ENCODE assay signal across 11 cellular contexts in the genomic region with DNA sequence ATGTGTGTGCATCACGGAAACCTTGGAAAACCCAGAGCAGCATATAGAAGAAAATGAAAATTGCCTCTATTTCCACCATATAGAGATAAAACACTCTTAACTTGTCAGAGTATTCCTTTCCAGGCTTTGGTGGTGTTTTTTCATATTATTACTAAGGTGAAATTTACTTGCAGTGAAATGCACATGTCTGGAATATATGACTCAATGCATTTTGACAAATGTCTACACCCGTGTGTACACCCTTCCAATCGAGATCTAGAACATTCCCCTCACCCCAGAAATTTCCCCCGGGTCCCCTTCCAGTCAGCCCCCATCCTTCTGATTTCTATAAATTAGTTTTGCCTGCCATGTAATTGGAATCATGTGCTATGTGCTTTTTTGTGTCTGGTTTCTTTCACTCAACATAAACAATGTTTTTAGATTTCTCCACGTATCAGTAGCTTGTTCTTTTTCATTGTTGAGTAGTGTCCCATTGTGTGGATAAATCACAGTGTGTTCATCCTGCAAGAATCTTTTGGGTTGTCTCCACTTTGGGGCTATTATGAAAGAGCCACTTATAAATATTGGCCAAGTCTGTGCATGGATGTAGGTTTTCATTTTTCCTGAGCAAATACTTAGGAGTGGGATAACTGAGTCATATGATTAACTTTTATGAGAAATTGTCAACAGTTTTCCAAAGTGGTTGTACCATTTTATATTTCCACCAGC.
"Had no signal": no experiment of that assay in that cellular context is flagged by ENCODE, and none has a peak within 500 bp of the region (broad histone marks: within the 10 kb centered on the region; RNA-seq: fewer than 3 reads in every experiment).

No MANE protein-coding gene starts in this region.

- H3K27me3 Mint-ChIP-seq: central memory CD8-positive, alpha-beta T cell; naive B cell had no signal

- H3K4me3 ChIP-seq: body of pancreas, lower lobe of right lung, right atrium auricular region, skin epidermis, suprapubic skin had no signal

- H3K9me3 Mint-ChIP-seq: central memory CD8-positive, alpha-beta T cell; type B pancreatic cell had no signal

- H3K27me3 ChIP-seq: body of pancreas, right atrium auricular region, suprapubic skin had no signal

- H3K9me3 ChIP-seq: body of pancreas, lower lobe of right lung, right atrium auricular region, suprapubic skin had no signal

- H3K36me3 ChIP-seq: lower lobe of right lung, right atrium auricular region, suprapubic skin had no signal

- DNase-seq: amniotic stem cell, body of pancreas, lower lobe of right lung, midbrain, SHP77 had no signal

- H3K27ac ChIP-seq: body of pancreas, lower lobe of right lung, right atrium auricular region, suprapubic skin had no signal

- ATAC-seq: body of pancreas had no signal

- H3K4me1 ChIP-seq: body of pancreas, lower lobe of right lung had no signal

- H3K27ac Mint-ChIP-seq: type B pancreatic cell had no signal

- H3K4me3 Mint-ChIP-seq: central memory CD8-positive, alpha-beta T cell; type B pancreatic cell had no signal

- H3K36me3 Mint-ChIP-seq: type B pancreatic cell had no signal
